Comparison of ENCODE assay signal across 9 cellular contexts in genomic region chr1:201489656-201490261, GRCh38. TPM values are rescaled to one million over a fixed set of nuclear protein-coding genes. Genes with fewer than 3 reads are reported as not detected.
DNase-seq lines count a peak whose midpoint lies in the region; ATAC-seq and TF ChIP-seq lines count a peak whose summit lies in the region.
"Had no signal": no experiment of that assay in that cellular context is flagged by ENCODE, and none has a peak within 500 bp of the region (broad histone marks: within the 10 kb centered on the region; RNA-seq: fewer than 3 reads in every experiment).

No MANE protein-coding gene starts in this region.

- peak overlapping the region; percentile 66 for H4K8ac ChIP-seq in mesenchymal stem cell (ENCODE audit: low read length)

- no peaks in the 10 kb centered on the region for H3K27me3 ChIP-seq in body of pancreas
- no peaks in the 10 kb centered on the region for H3K27me3 ChIP-seq in mesenchymal stem cell (ENCODE audit: control insufficient read depth in 1 of 2, insufficient read depth in 1 of 2, low read length in 2 of 2)
- no peaks in the 10 kb centered on the region for H3K27me3 ChIP-seq in upper lobe of left lung

- H3K18ac ChIP-seq in mesenchymal stem cell (ENCODE audit: low read depth in 1 of 2, low read length in 2 of 2), result peak overlapping the region; percentile 40 to 67

- peak; percentile 26 for DNase-seq in NOMO-1 treated with DMSO at 0.1 percent for 48 hours (lab: John Stamatoyannopoulos, UW; ENCODE audit: unreplicated experiment)
- DNase-seq in body of pancreas, result no peak
- no peak for DNase-seq in mesenchymal stem cell
- DNase-seq in upper lobe of left lung, result no peak
- no peak for DNase-seq in stimulated activated CD8-positive, alpha-beta memory T cell treated with anti-CD3 and anti-CD28 coated beads, Interleukin-4, amount 100 ng/mL, for 48 hours
- DNase-seq in effector CD4-positive, alpha-beta T cell, result no peak
- DNase-seq in H4 (ENCODE audit: low spot score), result no peak
- DNase-seq: activated effector memory CD4-positive, alpha-beta T cell treated with anti-CD3 and anti-CD28 coated beads, Interleukin-2, amount 50 U/mL, for 16 hours; NK-92 treated with Interleukin-12 subunit alpha and Interleukin-12 subunit beta, amount 100 ng/mL, for 24 hours had no signal

- TF ChIP-seq POLR2A in body of pancreas (IDR thresholded peaks at IDR 0.05) (no peak), upper lobe of left lung (IDR thresholded peaks at IDR 0.05) (no peak)

- H2AFZ ChIP-seq in mesenchymal stem cell (ENCODE audit: low read depth, low read length), result no peak overlapping the region

- no peak overlapping the region for H3K23ac ChIP-seq in mesenchymal stem cell (ENCODE audit: low read length in 2 of 2)

- H3K27ac ChIP-seq in body of pancreas, result peak overlapping the region in 3 of 4 donors; percentile 45 to 59 (median 47)
- H3K27ac ChIP-seq in mesenchymal stem cell (ENCODE audit: low read length, poor library complexity, severe bottlenecking), result no peak overlapping the region
- H3K27ac ChIP-seq in upper lobe of left lung, result peak overlapping the region; percentile 53 to 73 (median 70)

- no peak for TF ChIP-seq CTCF in body of pancreas (IDR thresholded peaks at IDR 0.05)
- TF ChIP-seq CTCF in upper lobe of left lung (IDR thresholded peaks at IDR 0.05), result no peak

- peak overlapping the region in 1 of 2 experiments; percentile 31 for H3K14ac ChIP-seq in mesenchymal stem cell (ENCODE audit: low read length in 2 of 2)

- TF ChIP-seq EP300 in upper lobe of left lung (IDR thresholded peaks at IDR 0.05), result no peak

- WGBS in body of pancreas, 2 donors, result 89 to 91% methylated on average over 6 of the region's 6 CpGs
- 90% methylated on average over 6 of the region's 6 CpGs for WGBS in mesenchymal stem cell
- WGBS in upper lobe of left lung, 2 donors, result 71 to 80% methylated on average over 6 of the region's 6 CpGs

- H3K4me2 ChIP-seq in mesenchymal stem cell (ENCODE audit: low read length, poor library complexity, severe bottlenecking), result no peak overlapping the region

- intact Hi-C loops in body of pancreas (cut with DNase I), result no loop called here

- no peaks in the 10 kb centered on the region for H3K79me1 ChIP-seq in mesenchymal stem cell (replicated peaks; ENCODE audit: low read length, poor library complexity, severe bottlenecking)

- H4K91ac ChIP-seq in mesenchymal stem cell (ENCODE audit: low read length), result peak overlapping the region; percentile 23

- peak overlapping the region; percentile 29 for H2BK120ac ChIP-seq in mesenchymal stem cell (ENCODE audit: low read depth, low read length)

- H3K36me3 ChIP-seq in body of pancreas (replicated peaks in 1 of 2; ENCODE audit: insufficient read depth in 1 of 2, low read depth in 2 of 2), result peaks cover 0 to 7% of the 10 kb centered on the region in 2 donors
- H3K36me3 ChIP-seq in mesenchymal stem cell (ENCODE audit: control insufficient read depth in 1 of 2, insufficient read depth in 2 of 2, low read depth in 1 of 2, low read length in 2 of 2), result peaks cover 3 to 44% of the 10 kb centered on the region in 2 experiments
- H3K36me3 ChIP-seq in upper lobe of left lung, result peaks cover 3 to 83% (median 42%) of the 10 kb centered on the region in 4 donors

- H2BK12ac ChIP-seq in mesenchymal stem cell (ENCODE audit: low read length in 2 of 2), result peak overlapping the region; percentile 67 to 71

- peak overlapping the region; percentile 6 for H2BK15ac ChIP-seq in mesenchymal stem cell (ENCODE audit: low read depth, poor library complexity, severe bottlenecking)

- no peak overlapping the region for H2BK5ac ChIP-seq in mesenchymal stem cell (ENCODE audit: low read depth, low read length, poor library complexity, severe bottlenecking)

- no peak for ATAC-seq in body of pancreas
- ATAC-seq in upper lobe of left lung (ENCODE audit: low FRiP score in 2 of 2), result peak in 1 of 2 donors; percentile 36

- H3K9me3 ChIP-seq in body of pancreas, result no peaks in the 10 kb centered on the region
- H3K9me3 ChIP-seq in mesenchymal stem cell (ENCODE audit: control insufficient read depth, low read length), result no peaks in the 10 kb centered on the region
- H3K9me3 ChIP-seq in upper lobe of left lung, result no peaks in the 10 kb centered on the region

- H3K4me3 ChIP-seq in body of pancreas (no peak overlapping the region), mesenchymal stem cell (ENCODE audit: insufficient read depth in 1 of 2, low read depth in 1 of 2, low read length in 2 of 2) (no peak overlapping the region), upper lobe of left lung (no peak overlapping the region)

- H3K9ac ChIP-seq in mesenchymal stem cell (ENCODE audit: low read length), result peak overlapping the region; percentile 58

- H2AK5ac ChIP-seq in mesenchymal stem cell (ENCODE audit: low read length, severe bottlenecking), result no peak overlapping the region

- peak overlapping the region; percentile 3 to 36 for H3K4ac ChIP-seq in mesenchymal stem cell (ENCODE audit: low read depth in 1 of 2, low read length in 2 of 2)

- peaks cover 30% of the 10 kb centered on the region for H3K4me1 ChIP-seq in body of pancreas
- peaks cover 22% of the 10 kb centered on the region for H3K4me1 ChIP-seq in mesenchymal stem cell (ENCODE audit: control insufficient read depth, insufficient read depth, low read depth, low read length)
- H3K4me1 ChIP-seq in upper lobe of left lung, result peaks cover 68 to 79% (median 73%) of the 10 kb centered on the region in 4 donors

RNA-seq across cellular contexts. Expression of gene CSRP1, which starts 17.2 kb away (rescaled TPM):
- total RNA-seq in body of pancreas (100 to 1,000 TPM; 127 to 245 TPM), upper lobe of left lung (100 to 1,000 TPM; 200 to 495 (median 327) TPM)
- polyA plus RNA-seq in mesenchymal stem cell (2013, experiment 1 of 2), result 86.6 TPM
- polyA plus RNA-seq in mesenchymal stem cell (2013, experiment 2 of 2), result 85.7 TPM
- total RNA-seq in H4 (2014; rRNA removed; shearing (Covaris generic)), result 402 and 518 TPM in 2 replicates

RNA-seq across cellular contexts. Expression of gene PHLDA3, which starts 20.8 kb away (rescaled TPM):
- total RNA-seq in body of pancreas (10 to 100 TPM; 25.2 to 48.8 TPM), upper lobe of left lung (100 to 1,000 TPM in 3 of 6 donors, 10 to 100 TPM in 3; 45.1 to 211 (median 88.1) TPM)
- 42.7 TPM for polyA plus RNA-seq in mesenchymal stem cell (2013, experiment 1 of 2)
- polyA plus RNA-seq in mesenchymal stem cell (2013, experiment 2 of 2), result 42.7 TPM
- total RNA-seq in H4 (2014; rRNA removed; shearing (Covaris generic)), result 16.6 and 24.1 TPM in 2 replicates

RNA-seq across cellular contexts. Expression of gene NAV1, which starts 49.2 kb away (rescaled TPM):
- 10 to 100 TPM; 11.5 to 13.7 TPM for total RNA-seq in body of pancreas
- 51.4 TPM for polyA plus RNA-seq in mesenchymal stem cell (2013, experiment 1 of 2)
- polyA plus RNA-seq in mesenchymal stem cell (2013, experiment 2 of 2), result 45.4 TPM
- total RNA-seq in upper lobe of left lung, result 10 to 100 TPM; 15.2 to 41.0 (median 24.1) TPM
- total RNA-seq in H4 (2014; rRNA removed; shearing (Covaris generic)), result 13.1 and 16.1 TPM in 2 replicates
